Comparison of ENCODE assay signal across 9 cellular contexts in genomic region chr7:16419859-16420258, GRCh38. TPM values are rescaled to one million over a fixed set of nuclear protein-coding genes. Genes with fewer than 3 reads are reported as not detected.
DNase-seq lines count a peak whose midpoint lies in the region; ATAC-seq and TF ChIP-seq lines count a peak whose summit lies in the region.
"Had no signal": no experiment of that assay in that cellular context is flagged by ENCODE, and none has a peak within 500 bp of the region (broad histone marks: within the 10 kb centered on the region; RNA-seq: fewer than 3 reads in every experiment).

No MANE protein-coding gene starts in this region.

- intact Hi-C loops in psoas muscle (cut with DNase I) = loop anchor here in 1 of 2 donors (10.0 kb wide), 1 partner anchor 345 kb away; no protein-coding TSS in a partner anchor

- no peak for ATAC-seq in psoas muscle

- DNase-seq in Peyer's patch = no peak
- no peak for DNase-seq in psoas muscle
- no peak for DNase-seq in SIG-M5 treated with dmso at 0.1 percent for 504 hours (lab: John Stamatoyannopoulos, UW; ENCODE audit: unreplicated experiment)
- no peak for DNase-seq in GOT3 (lab: John Stamatoyannopoulos, UW)
- DNase-seq in NCI-H510A (lab: John Stamatoyannopoulos, UW) = no peak
- DNase-seq in NCI-H1092 (lab: John Stamatoyannopoulos, UW) = no peak

- no peaks in the 10 kb centered on the region for H3K27me3 ChIP-seq in Peyer's patch
- no peaks in the 10 kb centered on the region for H3K27me3 ChIP-seq in esophagus (ENCODE audit: control insufficient read depth in 1 of 2, insufficient read depth in 2 of 2, low read length in 2 of 2)
- no peaks in the 10 kb centered on the region for H3K27me3 ChIP-seq in psoas muscle (ENCODE audit: insufficient read depth in 3 of 3, low read length in 2 of 3)
- H3K27me3 ChIP-seq: pancreas had no signal

- H3K9ac ChIP-seq in ES-I3 (ENCODE audit: low read depth, low read length) = peak overlapping the region; percentile 65; the same call in 1 of the 2 replicates

- peak overlapping the region in 3 of 4 donors; percentile 92 to 98 (median 94) for H3K27ac ChIP-seq in Peyer's patch
- H3K27ac ChIP-seq in esophagus (ENCODE audit: low read depth in 2 of 2, low read length in 1 of 2) = peak overlapping the region in 1 of 2 donors; percentile 96
- peak overlapping the region; percentile 96 for H3K27ac ChIP-seq in psoas muscle

- no peak for TF ChIP-seq POLR2A in Peyer's patch (IDR thresholded peaks at IDR 0.05)

- H3K9me3 ChIP-seq in ES-I3 (ENCODE audit: control insufficient read depth, insufficient read depth, low read length) = no peaks in the 10 kb centered on the region
- no peaks in the 10 kb centered on the region for H3K9me3 ChIP-seq in Peyer's patch
- H3K9me3 ChIP-seq in esophagus (ENCODE audit: control insufficient read depth in 2 of 2, insufficient read depth in 1 of 2, low read depth in 1 of 2, low read length in 1 of 2) = no peaks in the 10 kb centered on the region
- no peaks in the 10 kb centered on the region for H3K9me3 ChIP-seq in psoas muscle
- H3K9me3 ChIP-seq: pancreas had no signal

- 57 to 70% methylated on average over 10 of the region's 10 CpGs for WGBS in esophagus, 2 donors
- WGBS in psoas muscle, 3 donors = 78 to 81% (median 80%) methylated on average over 10 of the region's 10 CpGs

- H3K4me3 ChIP-seq in Peyer's patch (peak overlapping the region in 2 of 4 donors; percentile 87 to 88), esophagus (ENCODE audit: low read depth in 1 of 2, low read length in 2 of 2) (peak overlapping the region; percentile 62 to 81), psoas muscle (peak overlapping the region; percentile 88)

- TF ChIP-seq CTCF in Peyer's patch (IDR thresholded peaks at IDR 0.05) = no peak
- no peak for TF ChIP-seq CTCF in psoas muscle (IDR thresholded peaks at IDR 0.05)

- no peaks in the 10 kb centered on the region for H3K36me3 ChIP-seq in ES-I3 (ENCODE audit: insufficient read depth, low read length)
- H3K36me3 ChIP-seq in Peyer's patch = no peaks in the 10 kb centered on the region
- H3K36me3 ChIP-seq in esophagus (ENCODE audit: control insufficient read depth in 2 of 2, insufficient read depth in 2 of 2, low read length in 1 of 2) = no peaks in the 10 kb centered on the region
- H3K36me3 ChIP-seq in psoas muscle (ENCODE audit: insufficient read depth in 1 of 2, low read depth in 1 of 2) = no peaks in the 10 kb centered on the region
- H3K36me3 ChIP-seq: pancreas had no signal

- H3K4me1 ChIP-seq in ES-I3 (ENCODE audit: insufficient read depth, low read length) (peaks cover 7% of the 10 kb centered on the region), Peyer's patch (peaks cover 0 to 8% (median 0%) of the 10 kb centered on the region in 4 donors), esophagus (ENCODE audit: control insufficient read depth in 2 of 2, insufficient read depth in 2 of 2, low read length in 1 of 2) (no peaks in the 10 kb centered on the region), psoas muscle (peaks cover 12% of the 10 kb centered on the region)

RNA-seq across cellular contexts. Expression of gene CRPPA, which starts 1.5 kb away (rescaled TPM):
- total RNA-seq in Peyer's patch (1 to 10 TPM in 3 of 4 donors, under 1 TPM in 1; 0.67 to 4.1 (median 1.9) TPM), psoas muscle (1 to 10 TPM; 2.2 to 4.1 (median 3.5) TPM)
- polyA plus RNA-seq in esophagus (under 1 TPM; 0.12 to 0.22 TPM), psoas muscle (1 to 10 TPM in 1 of 3 donors, under 1 TPM in 2; 0.30 to 1.1 (median 0.79) TPM)

RNA-seq across cellular contexts. Expression of gene SOSTDC1, which starts 45.7 kb away (rescaled TPM):
- 1 to 10 TPM in 3 of 4 donors, under 1 TPM in 1; 0.54 to 5.8 (median 2.5) TPM for total RNA-seq in Peyer's patch
- polyA plus RNA-seq in esophagus = 1 to 10 TPM; 1.1 to 2.1 TPM
- total RNA-seq in psoas muscle = under 1 TPM in 1 of 4 donors, not detected in 3; 0.24 TPM
- polyA plus RNA-seq in psoas muscle = under 1 TPM in 1 of 3 donors, not detected in 2; 0.04 TPM
